ENCODE assay signal across 26 cellular contexts in genomic region chr14:105709281-105710118, GRCh38.
DNase-seq lines count a peak whose midpoint lies in the region; ATAC-seq and TF ChIP-seq lines count a peak whose summit lies in the region.
"Had no signal": no experiment of that assay in that cellular context is flagged by ENCODE, and none has a peak within 500 bp of the region (broad histone marks: within the 10 kb centered on the region; RNA-seq: fewer than 3 reads in every experiment).

No MANE protein-coding gene starts in this region.

- peak overlapping the region; percentile 46 to 92 (median 78) for H3K27ac Mint-ChIP-seq in IgD-negative memory B cell
- H3K27ac Mint-ChIP-seq: activated CD8-positive, alpha-beta T cell treated with anti-CD3 and anti-CD28 coated beads for 36 hours; activated T-cell treated with anti-CD3 and anti-CD28 coated beads, Interleukin-2, amount 50 U/mL, for 24 hours; mesothelial cell of epicardium; natural killer cell had no signal

- H3K27me3 ChIP-seq in BLaER1, result no peaks in the 10 kb centered on the region
- H3K27me3 ChIP-seq in mammary epithelial cell (ENCODE audit: insufficient read depth, low read length), result no peaks in the 10 kb centered on the region
- H3K27me3 ChIP-seq: brain microvascular endothelial cell, foreskin keratinocyte, ovary had no signal

- H3K27ac ChIP-seq in BLaER1 (peak overlapping the region; percentile 18; the same call in 1 of the 2 replicates), mammary epithelial cell (ENCODE audit: insufficient read depth, low read depth, low read length) (no peak overlapping the region)
- H3K27ac ChIP-seq: brain microvascular endothelial cell, C4-2B, foreskin keratinocyte, heart right ventricle, left lung, ovary had no signal

- DNase-seq in posterior vena cava (ENCODE audit: low spot score), result peak; percentile 67
- no peak for DNase-seq in OCI-M2 (lab: John Stamatoyannopoulos, UW; ENCODE audit: unreplicated experiment)
- no peak for DNase-seq in mammary epithelial cell
- DNase-seq: activated CD4-positive, CD25-positive, alpha-beta regulatory T cell treated with anti-CD3 and anti-CD28 coated beads, Interleukin-2, amount 50 U/mL, for 72 hours; activated CD8-positive, alpha-beta T cell treated with anti-CD3 and anti-CD28 coated beads for 36 hours; activated gamma-delta T cell treated with Interleukin-2 at 50 U/mL for 16 hours; brain microvascular endothelial cell; Calu3; effector memory CD4-positive, alpha-beta T cell; foreskin keratinocyte; heart right ventricle; natural killer cell; NCI-H1417; NCI-H2081; NCI-H345; NCI-H82; ovary; SIG-M5 had no signal

- H3K27me3 Mint-ChIP-seq in IgD-negative memory B cell, result no peaks in the 10 kb centered on the region
- H3K27me3 Mint-ChIP-seq: activated CD8-positive, alpha-beta T cell treated with anti-CD3 and anti-CD28 coated beads for 36 hours; activated T-cell treated with anti-CD3 and anti-CD28 coated beads, Interleukin-2, amount 50 U/mL, for 24 hours had no signal

- dilution Hi-C loops in mammary epithelial cell (cut with HindIII; ENCODE audit: low sequenced_read_pairs), result no loop called here

- H3K4me3 ChIP-seq in BLaER1, result no peak overlapping the region
- no peak overlapping the region for H3K4me3 ChIP-seq in mammary epithelial cell (replicated peaks in 1 of 3; ENCODE audit: insufficient read depth in 1 of 3, low read depth in 2 of 3, low read length in 3 of 3)
- H3K4me3 ChIP-seq: heart right ventricle, left lung, ovary had no signal

- in situ Hi-C loops in mammary epithelial cell (cut with MboI; ENCODE audit: low sequenced_read_pairs in 2 of 2), result loop anchor here in 1 of 2 donors (5.0 kb wide), 1 partner anchor 122 kb away; no protein-coding TSS in a partner anchor

- no peaks in the 10 kb centered on the region for H3K9me3 Mint-ChIP-seq in IgD-negative memory B cell
- H3K9me3 Mint-ChIP-seq: activated CD8-positive, alpha-beta T cell treated with anti-CD3 and anti-CD28 coated beads for 36 hours; activated T-cell treated with anti-CD3 and anti-CD28 coated beads, Interleukin-2, amount 50 U/mL, for 24 hours; natural killer cell had no signal

- H3K4me2 ChIP-seq in BLaER1 (no peak overlapping the region), mammary epithelial cell (ENCODE audit: insufficient read depth, low read depth, low read length) (no peak overlapping the region)

- H3K4me1 Mint-ChIP-seq in IgD-negative memory B cell, result peaks cover 6 to 13% (median 8%) of the 10 kb centered on the region in 3 donors
- H3K4me1 Mint-ChIP-seq: mesothelial cell of epicardium, natural killer cell had no signal

- no peaks in the 10 kb centered on the region for H3K36me3 ChIP-seq in BLaER1
- no peaks in the 10 kb centered on the region for H3K36me3 ChIP-seq in mammary epithelial cell (ENCODE audit: insufficient read depth, low read length)
- H3K36me3 ChIP-seq: brain microvascular endothelial cell, heart right ventricle, left lung, ovary had no signal

- peaks cover 2% of the 10 kb centered on the region for H3K36me3 Mint-ChIP-seq in IgD-negative memory B cell
- H3K36me3 Mint-ChIP-seq: natural killer cell had no signal

- CTCF ChIA-PET in mammary epithelial cell (lab: Charles Lee; ENCODE audit: low non-redundant PET), result no interaction called here

- H3K79me2 ChIP-seq in mammary epithelial cell (ENCODE audit: insufficient read depth, low read length), result no peaks in the 10 kb centered on the region

- ATAC-seq in esophagus mucosa (peak; percentile 2), HG02852 (IDR thresholded peaks at IDR 0.05; ENCODE audit: unreplicated experiment) (no peak)
- ATAC-seq: activated CD8-positive, alpha-beta T cell treated with anti-CD3 and anti-CD28 coated beads for 36 hours; foreskin keratinocyte; heart right ventricle; left lung had no signal

- no peak overlapping the region for H2AFZ ChIP-seq in mammary epithelial cell (ENCODE audit: low read depth, low read length)

- peak overlapping the region; percentile 80 to 90 (median 84) for H3K4me3 Mint-ChIP-seq in IgD-negative memory B cell
- H3K4me3 Mint-ChIP-seq: activated CD8-positive, alpha-beta T cell treated with anti-CD3 and anti-CD28 coated beads for 36 hours; activated T-cell treated with anti-CD3 and anti-CD28 coated beads, Interleukin-2, amount 50 U/mL, for 24 hours; mesothelial cell of epicardium; natural killer cell had no signal

- intact Hi-C loops in posterior vena cava (cut with DNase I), result loop anchor here in 1 of 2 donors (5.0 kb wide), 1 partner anchor 122 kb away; no protein-coding TSS in a partner anchor
- intact Hi-C loops in mammary epithelial cell (cut with micrococcal nuclease), result no loop called here

- no peak for TF ChIP-seq CTCF in mammary epithelial cell (conservative IDR thresholded peaks at IDR 0.05 in 1 of 2, IDR thresholded peaks at IDR 0.05 in 1 of 2; ENCODE audit: extremely low read depth in 1 of 2, insufficient read depth in 1 of 2, low read depth in 1 of 2, low read length in 2 of 2)

- 0% methylated on average over 1 of the region's 6 CpGs for WGBS in mammary epithelial cell (ENCODE audit: low coverage, missing lambda C conversion rate)

- H4K20me1 ChIP-seq in BLaER1 (no peaks in the 10 kb centered on the region), mammary epithelial cell (ENCODE audit: insufficient read depth, low read length) (no peaks in the 10 kb centered on the region)

- H3K9me3 ChIP-seq in BLaER1 (no peaks in the 10 kb centered on the region), mammary epithelial cell (replicated peaks; ENCODE audit: insufficient read depth, low read length) (peaks cover 19% of the 10 kb centered on the region)
- H3K9me3 ChIP-seq: heart right ventricle, left lung had no signal

- BruUV-seq in mammary epithelial cell (replicated peaks; lab: Mats Ljungman, UMichigan), result no TSS peak

- peaks cover 20% of the 10 kb centered on the region for H3K4me1 ChIP-seq in BLaER1
- H3K4me1 ChIP-seq in mammary epithelial cell (ENCODE audit: insufficient read depth, low read length), result no peaks in the 10 kb centered on the region
- H3K4me1 ChIP-seq: foreskin keratinocyte, heart right ventricle, left lung had no signal

- H3K9ac ChIP-seq in BLaER1 (no peak overlapping the region), mammary epithelial cell (ENCODE audit: insufficient read depth, low read length) (no peak overlapping the region)
